ENCODE assay signal across 1 cellular context in genomic region chr4:55358246-55358645, GRCh38.
TF ChIP-seq lines count a peak whose summit lies in the region.

No MANE protein-coding gene starts in this region.

TF ChIP-seq in IMR-90, 13 proteins besides CTCF, POLR2A, EP300 and RAD21 (continued from another document):
- TF ChIP-seq, protein P1, sequence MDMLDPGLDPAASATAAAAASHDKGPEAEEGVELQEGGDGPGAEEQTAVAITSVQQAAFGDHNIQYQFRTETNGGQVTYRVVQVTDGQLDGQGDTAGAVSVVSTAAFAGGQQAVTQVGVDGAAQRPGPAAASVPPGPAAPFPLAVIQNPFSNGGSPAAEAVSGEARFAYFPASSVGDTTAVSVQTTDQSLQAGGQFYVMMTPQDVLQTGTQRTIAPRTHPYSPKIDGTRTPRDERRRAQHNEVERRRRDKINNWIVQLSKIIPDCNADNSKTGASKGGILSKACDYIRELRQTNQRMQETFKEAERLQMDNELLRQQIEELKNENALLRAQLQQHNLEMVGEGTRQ (IDR thresholded peaks at IDR 0.05; ENCODE audit: low read depth, low read length): no peak
- TF ChIP-seq RFX5 (IDR thresholded peaks at IDR 0.05; ENCODE audit: low read depth, low read length) (no peak), SMC3 (IDR thresholded peaks at IDR 0.05; ENCODE audit: low read depth, low read length) (no peak), FOS (IDR thresholded peaks at IDR 0.05; ENCODE audit: low read depth, low read length) (no peak)
